ENCODE assay signal across 10 cellular contexts in the genomic region with DNA sequence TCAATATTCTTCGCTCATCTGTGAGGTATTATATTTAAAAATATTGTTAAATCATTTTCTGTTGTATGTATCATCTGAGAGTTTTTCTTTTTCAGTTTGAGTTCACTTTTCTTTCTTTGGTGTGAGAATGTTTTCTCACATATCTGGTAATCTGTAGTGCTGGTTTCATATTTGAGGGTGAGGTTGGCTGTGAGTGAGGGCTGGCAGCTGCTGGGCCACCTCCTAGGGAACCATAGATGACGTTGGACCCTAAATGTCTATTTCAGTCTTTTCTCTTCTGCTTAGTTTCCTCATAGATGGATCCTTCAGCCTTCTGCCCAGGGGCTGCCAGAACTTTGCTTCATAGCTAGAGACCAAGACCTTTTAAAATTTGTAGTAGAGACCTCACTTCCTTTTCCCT. TPM values are rescaled to one million over a fixed set of nuclear protein-coding genes. Genes with fewer than 3 reads are reported as not detected.
A peak's percentile ranks its signal among the peaks of the same experiment; 100 is the strongest.
DNase-seq lines count a peak whose midpoint lies in the region; ATAC-seq and TF ChIP-seq lines count a peak whose summit lies in the region.
"Had no signal": no experiment of that assay in that cellular context is flagged by ENCODE, and none has a peak within 500 bp of the region (broad histone marks: within the 10 kb centered on the region; RNA-seq: fewer than 3 reads in every experiment).

No MANE protein-coding gene starts in this region.

- BruUV-seq in OCI-LY7 (replicated peaks; lab: Mats Ljungman, UMichigan) (no TSS peak), A673 (replicated peaks; lab: Mats Ljungman, UMichigan) (no TSS peak)

- DNase-seq in OCI-LY7 (ENCODE audit: low spot score) (no peak), A673 (ENCODE audit: low spot score) (no peak), NOMO-1 treated with dmso at 0.1 percent for 144 hours (lab: John Stamatoyannopoulos, UW; ENCODE audit: unreplicated experiment) (no peak), ovary (no peak), NCI-H1436 (lab: John Stamatoyannopoulos, UW) (no peak)
- DNase-seq: NCI-H526 treated with DMSO at 0.1 percent for 48 hours had no signal

- WGBS in ovary, 3 donors, result 94 to 97% (median 96%) methylated on average over 2 of the region's 2 CpGs

- H3K9me2 ChIP-seq in OCI-LY7 (ENCODE audit: insufficient read depth, low read length), result no peaks in the 10 kb centered on the region

- no peak for TF ChIP-seq EP300 in ovary (IDR thresholded peaks at IDR 0.05)

- peak overlapping the region; percentile 81 for H3K4me2 ChIP-seq in OCI-LY7 (ENCODE audit: low read length)

- no peak overlapping the region for H2AFZ ChIP-seq in OCI-LY7 (ENCODE audit: low read length)

- no peaks in the 10 kb centered on the region for H3K27me3 ChIP-seq in A673 (replicated peaks; ENCODE audit: insufficient read depth, low read depth, low read length, poor library complexity)
- H3K27me3 ChIP-seq in ovary, result peaks cover 2% of the 10 kb centered on the region
- H3K27me3 ChIP-seq: gastroesophageal sphincter had no signal

- H3K4me1 ChIP-seq in OCI-LY7 (ENCODE audit: insufficient read depth, low read length, poor library complexity, severe bottlenecking), result peaks cover 87% of the 10 kb centered on the region
- no peaks in the 10 kb centered on the region for H3K4me1 ChIP-seq in A673 (ENCODE audit: insufficient read depth, low read length, poor library complexity, severe bottlenecking)
- no peaks in the 10 kb centered on the region for H3K4me1 ChIP-seq in ovary (ENCODE audit: insufficient read depth)
- H3K4me1 ChIP-seq: gastroesophageal sphincter had no signal

- H3K27ac ChIP-seq in OCI-LY7 (ENCODE audit: low read depth, low read length, poor library complexity, severe bottlenecking) (no peak overlapping the region), A673 (ENCODE audit: low read depth, low read length, poor library complexity, severe bottlenecking) (no peak overlapping the region), ovary (no peak overlapping the region)
- H3K27ac ChIP-seq: gastroesophageal sphincter had no signal

- intact Hi-C loops in OCI-LY7 (cut with micrococcal nuclease; ENCODE audit: unreplicated experiment), result no loop called here
- intact Hi-C loops in A673 (cut with micrococcal nuclease; ENCODE audit: unreplicated experiment), result no loop called here
- intact Hi-C loops in ovary (cut with DNase I), result no loop called here

- H3K79me2 ChIP-seq in OCI-LY7 (ENCODE audit: insufficient read depth, low read depth, low read length), result peaks cover 60% of the 10 kb centered on the region

- ATAC-seq in GM19043 (IDR thresholded peaks at IDR 0.05; ENCODE audit: low read depth, unreplicated experiment), result peak; percentile 40
- peak; percentile 37 for ATAC-seq in HG02973 (IDR thresholded peaks at IDR 0.05; ENCODE audit: unreplicated experiment)
- ATAC-seq: gastroesophageal sphincter had no signal

- POLR2A ChIA-PET in OCI-LY7 (lab: Charles Lee), result interaction anchor here (4.4 kb wide), 1 partner anchor 13 kb away, joined by 21 read pairs; no protein-coding TSS in a partner anchor
- POLR2A ChIA-PET in A673 (lab: Charles Lee; ENCODE audit: low non-redundant PET), result no interaction called here

- no peaks in the 10 kb centered on the region for H3K36me3 ChIP-seq in OCI-LY7 (ENCODE audit: insufficient read depth, low read length)
- no peaks in the 10 kb centered on the region for H3K36me3 ChIP-seq in A673 (ENCODE audit: insufficient read depth, low read length, poor library complexity, severe bottlenecking)
- no peaks in the 10 kb centered on the region for H3K36me3 ChIP-seq in ovary
- H3K36me3 ChIP-seq: gastroesophageal sphincter had no signal

- no peak for TF ChIP-seq POLR2A in ovary (IDR thresholded peaks at IDR 0.05)

- TF ChIP-seq CTCF in OCI-LY7 (conservative IDR thresholded peaks at IDR 0.05; ENCODE audit: low read length) (no peak), A673 (conservative IDR thresholded peaks at IDR 0.05; ENCODE audit: low read depth, low read length) (no peak), ovary (IDR thresholded peaks at IDR 0.05) (no peak)

- peaks cover 26% of the 10 kb centered on the region; the same call in 1 of the 2 replicates for H4K20me1 ChIP-seq in OCI-LY7 (ENCODE audit: insufficient read depth, low read length)

- H3K4me3 ChIP-seq in GM08714 (ENCODE audit: low read length) (peak overlapping the region; percentile 11; the same call in 1 of the 2 replicates), OCI-LY7 (ENCODE audit: low read depth, low read length, poor library complexity, severe bottlenecking) (no peak overlapping the region), A673 (ENCODE audit: low read depth, low read length, poor library complexity, severe bottlenecking) (no peak overlapping the region), ovary (no peak overlapping the region)
- H3K4me3 ChIP-seq: gastroesophageal sphincter had no signal

- CTCF ChIA-PET in OCI-LY7 (lab: Charles Lee; ENCODE audit: unreplicated experiment) (no interaction called here), A673 (lab: Charles Lee) (no interaction called here)

- H3K9me3 ChIP-seq in OCI-LY7 (ENCODE audit: low read length), result no peaks in the 10 kb centered on the region
- H3K9me3 ChIP-seq in A673 (ENCODE audit: low read depth, low read length, poor library complexity, severe bottlenecking), result no peaks in the 10 kb centered on the region
- no peaks in the 10 kb centered on the region for H3K9me3 ChIP-seq in ovary
- H3K9me3 ChIP-seq: gastroesophageal sphincter had no signal

RNA-seq across cellular contexts. Expression of a gene that starts 33.5 kb away (rescaled TPM):
- total RNA-seq in OCI-LY7 (2014; rRNA removed; shearing (Covaris generic)), result 39.1 and 60.8 TPM in 2 replicates
- 58.4 and 68.0 TPM in 2 replicates for total RNA-seq in OCI-LY7 (2022)
- total RNA-seq in A673 (2021), result 11.0 and 14.0 TPM in 2 replicates
- 10 to 100 TPM; 23.5 to 47.6 (median 32.4) TPM for total RNA-seq in ovary
- polyA plus RNA-seq in ovary, result 10 to 100 TPM; 11.3 to 61.2 TPM
